Comparison of ENCODE assay signal across 1 cellular context in genomic region chr21:37531402-37532042, GRCh38.
TF ChIP-seq lines count a peak whose summit lies in the region.

No MANE protein-coding gene starts in this region.

TF ChIP-seq in HEK293, 187 proteins besides CTCF, POLR2A, EP300 and RAD21 (continued from another document):
- no peak for TF ChIP-seq ZNF518A (tag by site-specific recombination; conservative IDR thresholded peaks at IDR 0.05; ENCODE audit: low read depth)
- TF ChIP-seq ZIC2 (tag by site-specific recombination; IDR thresholded peaks at IDR 0.05), result peak; percentile 39
- TF ChIP-seq KLF17 (tag by site-specific recombination; IDR thresholded peaks at IDR 0.05), result no peak
- TF ChIP-seq PRDM1 (tag by site-specific recombination; IDR thresholded peaks at IDR 0.05), result no peak
